In genomic region chr11:69979632-69980031, GRCh38 we compare ENCODE assay signal across 25 cellular contexts.
"Had no signal": no experiment of that assay in that cellular context is flagged by ENCODE, and none has a peak within 500 bp of the region (broad histone marks: within the 10 kb centered on the region; RNA-seq: fewer than 3 reads in every experiment).

No MANE protein-coding gene starts in this region.

- H3K9ac ChIP-seq: parathyroid adenoma had no signal

- FAIRE-seq: astrocyte had no signal

- H3K9me3 ChIP-seq: adrenal gland, esophagus muscularis mucosa, left ventricle myocardium inferior, psoas muscle, stomach, suprapubic skin, uterus had no signal

- H3K4me3 ChIP-seq: adrenal gland, esophagus muscularis mucosa, left ventricle myocardium inferior, psoas muscle, stomach, suprapubic skin, uterus had no signal

- H3K4me1 ChIP-seq: adrenal gland, esophagus muscularis mucosa, foreskin keratinocyte, parathyroid adenoma, psoas muscle, suprapubic skin, uterus had no signal

- H3K27ac ChIP-seq: adrenal gland, brain microvascular endothelial cell, esophagus muscularis mucosa, foreskin keratinocyte, left ventricle myocardium inferior, parathyroid adenoma, psoas muscle, stomach, suprapubic skin had no signal

- H3K79me2 ChIP-seq: parathyroid adenoma had no signal

- ATAC-seq: foreskin keratinocyte; naive thymus-derived CD4-positive, alpha-beta T cell; stimulated activated naive B cell treated with anti-CD40 and anti-IgM and Interleukin-4, amounts not matched to agents 10 μg/mL and 1 μg/mL and 100 μg/mL, for 72 hours had no signal

- H2AFZ ChIP-seq: parathyroid adenoma had no signal

- DNase-seq: activated CD4-positive, alpha-beta memory T cell treated with anti-CD3 and anti-CD28 coated beads for 36 hours; activated CD4-positive, alpha-beta T cell treated with anti-CD3 and anti-CD28 coated beads for 4 hours; activated CD8-positive, alpha-beta memory T cell treated with anti-CD3 and anti-CD28 coated beads, Interleukin-2, amount 50 U/mL, for 4 hours; activated effector memory CD4-positive, alpha-beta T cell treated with anti-CD3 and anti-CD28 coated beads, Interleukin-2, amount 50 U/mL, for 16 hours; activated naive CD4-positive, alpha-beta T cell treated with anti-CD3 and anti-CD28 coated beads for 36 hours; activated naive CD8-positive, alpha-beta T cell treated with anti-CD3 and anti-CD28 coated beads for 36 hours; activated T-cell treated with anti-CD3 and anti-CD28 coated beads, Interleukin-2, amount 50 U/mL, for 1 hour; adrenal gland; brain microvascular endothelial cell; cortex of kidney; foreskin keratinocyte; left ventricle myocardium inferior; midbrain; naive thymus-derived CD4-positive, alpha-beta T cell; psoas muscle; stimulated activated CD4-positive, alpha-beta T cell treated with anti-CD3 and anti-CD28 coated beads, Interleukin-15, amount 100 ng/mL, for 24 hours; stimulated activated CD4-positive, alpha-beta T cell treated with anti-CD3 and anti-CD28 coated beads, Interleukin-2, amount 100 ng/mL, for 24 hours; stimulated activated naive B cell treated with anti-CD40 and anti-IgM and Interleukin-4, amounts not matched to agents 10 μg/mL and 1 μg/mL and 100 μg/mL, for 72 hours; stomach; T-helper 1 cell; uterus had no signal

- H3K27me3 ChIP-seq: uterus had no signal

- H3K36me3 ChIP-seq: adrenal gland, brain microvascular endothelial cell, esophagus muscularis mucosa, left ventricle myocardium inferior, stomach, suprapubic skin, uterus had no signal
